In genomic region chr6:61586934-61587537, GRCh38 we compare ENCODE assay signal across 25 cellular contexts.
DNase-seq lines count a peak whose midpoint lies in the region; ATAC-seq, FAIRE-seq and TF ChIP-seq lines count a peak whose summit lies in the region.
"Had no signal": no experiment of that assay in that cellular context is flagged by ENCODE, and none has a peak within 500 bp of the region (broad histone marks: within the 10 kb centered on the region; RNA-seq: fewer than 3 reads in every experiment).

No MANE protein-coding gene starts in this region.

- no peaks in the 10 kb centered on the region for H3K36me3 ChIP-seq in heart left ventricle
- H3K36me3 ChIP-seq in right atrium auricular region, result no peaks in the 10 kb centered on the region
- H3K36me3 ChIP-seq in heart right ventricle, result no peaks in the 10 kb centered on the region
- H3K36me3 ChIP-seq in pancreas, result no peaks in the 10 kb centered on the region

- H3K4me1 Mint-ChIP-seq in endothelial cell (ENCODE audit: unreplicated experiment), result no peaks in the 10 kb centered on the region
- H3K4me1 Mint-ChIP-seq: B cell, CD14-positive monocyte had no signal

- peaks cover 4% of the 10 kb centered on the region for H3K9me3 Mint-ChIP-seq in endothelial cell (ENCODE audit: unreplicated experiment)

- H3K27me3 ChIP-seq in heart left ventricle (no peaks in the 10 kb centered on the region), right atrium auricular region (no peaks in the 10 kb centered on the region), heart right ventricle (no peaks in the 10 kb centered on the region), pancreas (no peaks in the 10 kb centered on the region)

- no peaks in the 10 kb centered on the region for H3K27me3 Mint-ChIP-seq in endothelial cell (ENCODE audit: unreplicated experiment)
- H3K27me3 Mint-ChIP-seq: B cell had no signal

- FAIRE-seq in pancreas (lab: Jason Lieb, UNC), result no peak
- FAIRE-seq: A204.1, GM18507, H1 had no signal

- no peaks in the 10 kb centered on the region for H3K4me1 ChIP-seq in heart left ventricle
- H3K4me1 ChIP-seq in right atrium auricular region, result no peaks in the 10 kb centered on the region
- H3K4me1 ChIP-seq in heart right ventricle, result no peaks in the 10 kb centered on the region
- no peaks in the 10 kb centered on the region for H3K4me1 ChIP-seq in pancreas

- TF ChIP-seq POLR2A in heart left ventricle (IDR thresholded peaks at IDR 0.05), result no peak

- H3K4me3 ChIP-seq in heart left ventricle (no peak overlapping the region), right atrium auricular region (no peak overlapping the region), heart right ventricle (no peak overlapping the region), pancreas (no peak overlapping the region)
- H3K4me3 ChIP-seq: SK-N-MC had no signal

- WGBS in heart left ventricle, 4 donors, result 29 to 39% (median 32%) methylated on average over 3 of the region's 3 CpGs
- WGBS in heart right ventricle, 2 donors, result 28 to 31% methylated on average over 3 of the region's 3 CpGs
- 45 to 53% methylated on average over 3 of the region's 3 CpGs for WGBS in pancreas, 2 donors

- no peak overlapping the region for H3K4me3 Mint-ChIP-seq in endothelial cell (ENCODE audit: unreplicated experiment)
- H3K4me3 Mint-ChIP-seq: B cell, CD14-positive monocyte had no signal

- no peaks in the 10 kb centered on the region for H3K36me3 Mint-ChIP-seq in endothelial cell (ENCODE audit: low read depth, unreplicated experiment)
- H3K36me3 Mint-ChIP-seq: CD14-positive monocyte had no signal

- peak in 3 of 4 donors; percentile 62 to 80 (median 72) for ATAC-seq in heart left ventricle
- peak in 7 of 8 donors; percentile 37 to 70 (median 61) for ATAC-seq in heart right ventricle
- no peak for ATAC-seq in pancreas
- ATAC-seq in GM19397 (IDR thresholded peaks at IDR 0.05; ENCODE audit: unreplicated experiment), result no peak
- ATAC-seq: HCT116 had no signal

- H3K9me3 ChIP-seq in heart left ventricle (peaks cover 0 to 8% (median 0%) of the 10 kb centered on the region in 12 donors), right atrium auricular region (no peaks in the 10 kb centered on the region), heart right ventricle (peaks cover 0 to 32% (median 0%) of the 10 kb centered on the region in 11 donors), pancreas (no peaks in the 10 kb centered on the region)

- DNase-seq in heart left ventricle (peak in 1 of 5 donors; percentile 32), right atrium auricular region (ENCODE audit: low spot score) (no peak), heart right ventricle (peak in 1 of 2 donors; percentile 4), occipital lobe (lab: John Stamatoyannopoulos, UW) (peak; percentile 49), pancreas (no peak), endothelial cell (ENCODE audit: low spot score) (no peak)
- DNase-seq: DMS53, GDM1, IMR-90, NCI-H1105, NCI-H2081, NCI-H2171, NCI-H345, NCI-H524, NCI-H82, SHP77 had no signal

- H3K27ac ChIP-seq in heart left ventricle, result no peak overlapping the region
- no peak overlapping the region for H3K27ac ChIP-seq in right atrium auricular region
- H3K27ac ChIP-seq in heart right ventricle, result no peak overlapping the region
- no peak overlapping the region for H3K27ac ChIP-seq in pancreas
- H3K27ac ChIP-seq: KMS-11, SK-N-MC had no signal

- TF ChIP-seq CTCF in heart left ventricle (IDR thresholded peaks at IDR 0.05) (no peak), right atrium auricular region (IDR thresholded peaks at IDR 0.05) (no peak), heart right ventricle (IDR thresholded peaks at IDR 0.05) (no peak), pancreas (IDR thresholded peaks at IDR 0.05) (no peak), endothelial cell (IDR thresholded peaks at IDR 0.05; ENCODE audit: unreplicated experiment) (no peak)

- intact Hi-C loops in heart left ventricle (cut with DNase I) (no loop called here), heart right ventricle (cut with DNase I) (no loop called here), pancreas (cut with DNase I) (no loop called here)

- no peak overlapping the region for H3K27ac Mint-ChIP-seq in endothelial cell (ENCODE audit: unreplicated experiment)
- H3K27ac Mint-ChIP-seq: B cell, CD14-positive monocyte had no signal

Comparison
In these comparisons a context has a peak if more than half of its experiments do, and no peak if none do; other contexts are left out.
1. ATAC-seq: peak in heart left ventricle (3 of 4) and heart right ventricle (7 of 8); none in pancreas (0 of 4) and GM19397 (single experiment).